8 cellular contexts compared by ENCODE assay signal in genomic region chr15:40769310-40770146, GRCh38. TPM values are rescaled to one million over a fixed set of nuclear protein-coding genes. Genes with fewer than 3 reads are reported as not detected.
A peak's percentile ranks its signal among the peaks of the same experiment; 100 is the strongest.
DNase-seq lines count a peak whose midpoint lies in the region; ATAC-seq and TF ChIP-seq lines count a peak whose summit lies in the region.

TSS of gene C15orf62 (plus strand) at chr15:40769980. CDS start at chr15:40770496, 516 bp downstream.

- intact Hi-C loops in activated T-helper 2 cell treated with anti-CD3 and anti-CD28 coated beads, Interferon-gamma antibody, Interleukin-2, Interleukin-4, amounts not matched to agents 10 μg/mL and 5 μg/mL and 100 μg/mL, durations not matched to agents 14 hours and 24 hours and 36 hours (cut with micrococcal nuclease): loop anchor here (10.0 kb wide), 1 partner anchor 175 kb away; the partner anchor contains the start of gene KNL1

- H3K4me1 Mint-ChIP-seq in activated T-helper 2 cell treated with anti-CD3 and anti-CD28 coated beads, Interferon-gamma antibody, Interleukin-2, Interleukin-4, amounts not matched to agents 10 μg/mL and 5 μg/mL and 100 μg/mL, durations not matched to agents 14 hours and 24 hours and 36 hours (ENCODE audit: low read depth): peaks cover 24% of the 10 kb centered on the region
- H3K4me1 Mint-ChIP-seq in progenitor cell of endocrine pancreas (ENCODE audit: low read depth): peaks cover 9% of the 10 kb centered on the region

- H3K79me2 ChIP-seq in hepatocyte: no peaks in the 10 kb centered on the region

- H3K4me3 Mint-ChIP-seq in activated T-helper 2 cell treated with anti-CD3 and anti-CD28 coated beads, Interferon-gamma antibody, Interleukin-2, Interleukin-4, amounts not matched to agents 10 μg/mL and 5 μg/mL and 100 μg/mL, durations not matched to agents 14 hours and 24 hours and 36 hours (ENCODE audit: low read depth): peak within 1 kb of the TSS; percentile 8
- no peak within 1 kb of the TSS for H3K4me3 Mint-ChIP-seq in progenitor cell of endocrine pancreas (ENCODE audit: low read depth)

- H3K27me3 ChIP-seq in hepatocyte: no peaks in the 10 kb centered on the region

- WGBS in hepatocyte (ENCODE audit: low lambda C conversion rate, missing lambda C conversion rate): 79% methylated on average over 27 of the region's 27 CpGs

- peaks cover 31% of the 10 kb centered on the region for H3K4me1 ChIP-seq in hepatocyte (ENCODE audit: insufficient read depth)

- no peak within 1 kb of the TSS for H3K4me3 ChIP-seq in hepatocyte

- TF ChIP-seq CTCF in hepatocyte (IDR thresholded peaks at IDR 0.05; ENCODE audit: poor library complexity) (no peak), progenitor cell of endocrine pancreas (IDR thresholded peaks at IDR 0.05; ENCODE audit: unreplicated experiment) (no peak)

- no peaks in the 10 kb centered on the region for H3K9me3 ChIP-seq in hepatocyte (ENCODE audit: low read depth)

- peak within 1 kb of the TSS; percentile 81 for H3K27ac ChIP-seq in hepatocyte

- no peak within 1 kb of the TSS for H3K4me2 ChIP-seq in hepatocyte

- no peak within 1 kb of the TSS for H2AFZ ChIP-seq in hepatocyte

- no peaks in the 10 kb centered on the region for H4K20me1 ChIP-seq in hepatocyte (ENCODE audit: insufficient read depth, poor library complexity, severe bottlenecking)

- peak; percentile 27 for ATAC-seq in GM18867 (IDR thresholded peaks at IDR 0.05; ENCODE audit: unreplicated experiment)
- ATAC-seq in HG03045 (IDR thresholded peaks at IDR 0.05; ENCODE audit: unreplicated experiment): peak; percentile 26

- H3K9me3 Mint-ChIP-seq in activated T-helper 2 cell treated with anti-CD3 and anti-CD28 coated beads, Interferon-gamma antibody, Interleukin-2, Interleukin-4, amounts not matched to agents 10 μg/mL and 5 μg/mL and 100 μg/mL, durations not matched to agents 14 hours and 24 hours and 36 hours: no peaks in the 10 kb centered on the region
- H3K9me3 Mint-ChIP-seq in progenitor cell of endocrine pancreas (ENCODE audit: low read depth): no peaks in the 10 kb centered on the region

- H3K9me2 ChIP-seq in hepatocyte (replicated peaks; ENCODE audit: insufficient read depth): no peaks in the 10 kb centered on the region

- peak; percentile 27 to 38 for DNase-seq in NOMO-1 (lab: John Stamatoyannopoulos, UW; ENCODE audit: unreplicated experiment in 2 of 2)
- peak; percentile 24 for DNase-seq in activated T-helper 2 cell treated with anti-CD3 and anti-CD28 coated beads, Interferon-gamma antibody, Interleukin-2, Interleukin-4, amounts not matched to agents 10 μg/mL and 5 μg/mL and 100 μg/mL, durations not matched to agents 14 hours and 24 hours and 36 hours (ENCODE audit: low spot score)
- DNase-seq in hepatocyte (ENCODE audit: low spot score): peak; percentile 72
- DNase-seq in stimulated activated CD4-positive, alpha-beta T cell treated with anti-CD3 and anti-CD28 coated beads, Interleukin-1b, Interleukin-23, amount 100 ng/mL, for 4 hours (ENCODE audit: low read depth in 2 of 2): peak; percentile 58 to 64
- no peak for DNase-seq in DMS114 treated with DMSO at 0.1 percent for 48 hours (lab: John Stamatoyannopoulos, UW; ENCODE audit: unreplicated experiment)
- no peak for DNase-seq in progenitor cell of endocrine pancreas (ENCODE audit: low spot score, unreplicated experiment)

- peak within 1 kb of the TSS; percentile 77 for H3K27ac Mint-ChIP-seq in activated T-helper 2 cell treated with anti-CD3 and anti-CD28 coated beads, Interferon-gamma antibody, Interleukin-2, Interleukin-4, amounts not matched to agents 10 μg/mL and 5 μg/mL and 100 μg/mL, durations not matched to agents 14 hours and 24 hours and 36 hours
- H3K27ac Mint-ChIP-seq in progenitor cell of endocrine pancreas: no peak within 1 kb of the TSS

- H3K36me3 Mint-ChIP-seq in activated T-helper 2 cell treated with anti-CD3 and anti-CD28 coated beads, Interferon-gamma antibody, Interleukin-2, Interleukin-4, amounts not matched to agents 10 μg/mL and 5 μg/mL and 100 μg/mL, durations not matched to agents 14 hours and 24 hours and 36 hours (ENCODE audit: low read depth): peaks cover 24% of the 10 kb centered on the region
- H3K36me3 Mint-ChIP-seq in progenitor cell of endocrine pancreas (ENCODE audit: insufficient read depth): peaks cover 3% of the 10 kb centered on the region

- H3K27me3 Mint-ChIP-seq in activated T-helper 2 cell treated with anti-CD3 and anti-CD28 coated beads, Interferon-gamma antibody, Interleukin-2, Interleukin-4, amounts not matched to agents 10 μg/mL and 5 μg/mL and 100 μg/mL, durations not matched to agents 14 hours and 24 hours and 36 hours (ENCODE audit: low read depth): no peaks in the 10 kb centered on the region
- H3K27me3 Mint-ChIP-seq in progenitor cell of endocrine pancreas: no peaks in the 10 kb centered on the region

- H3K36me3 ChIP-seq in hepatocyte (replicated peaks; ENCODE audit: insufficient read depth, low read depth): no peaks in the 10 kb centered on the region

RNA-seq across cellular contexts. Expression of gene C15orf62, which starts in this region (rescaled TPM):
- 0.48 and 0.76 TPM in 2 replicates for total RNA-seq in activated T-helper 2 cell treated with anti-CD3 and anti-CD28 coated beads, Interferon-gamma antibody, Interleukin-2, Interleukin-4, amounts not matched to agents 10 μg/mL and 5 μg/mL and 100 μg/mL, durations not matched to agents 14 hours and 24 hours and 36 hours
- total RNA-seq in hepatocyte (0.43 and 2.6 TPM in 2 replicates), progenitor cell of endocrine pancreas (1.8 and 1.9 TPM in 2 replicates)
- 0.77 and 0.97 TPM in 2 replicates for polyA plus RNA-seq in hepatocyte

Comparison
In these comparisons a context has a peak if more than half of its experiments do, and no peak if none do; other contexts are left out.
1. Peak in DNase-seq in activated T-helper 2 cell treated with anti-CD3 and anti-CD28 coated beads, Interferon-gamma antibody, Interleukin-2, Interleukin-4, amounts not matched to agents 10 μg/mL and 5 μg/mL and 100 μg/mL, durations not matched to agents 14 hours and 24 hours and 36 hours; RNA of the gene not detected or under 1 TPM.
2. DNase-seq: peak in NOMO-1 (2 of 2), hepatocyte (single experiment) and stimulated activated CD4-positive, alpha-beta T cell treated with anti-CD3 and anti-CD28 coated beads, Interleukin-1b, Interleukin-23, amount 100 ng/mL, for 4 hours (2 of 2); none in DMS114 treated with DMSO at 0.1 percent for 48 hours (single experiment) and progenitor cell of endocrine pancreas (single experiment).